12 cellular contexts compared by ENCODE assay signal in genomic region chr9:107929439-107929838, GRCh38.
A peak's percentile ranks its signal among the peaks of the same experiment; 100 is the strongest.
DNase-seq lines count a peak whose midpoint lies in the region; ATAC-seq and TF ChIP-seq lines count a peak whose summit lies in the region.
"Had no signal": no experiment of that assay in that cellular context is flagged by ENCODE, and none has a peak within 500 bp of the region (broad histone marks: within the 10 kb centered on the region; RNA-seq: fewer than 3 reads in every experiment).

No MANE protein-coding gene starts in this region.

- CTCF ChIA-PET in A673 (lab: Charles Lee), result no interaction called here

- H3K27ac ChIP-seq in lung (ENCODE audit: low read depth in 1 of 2, low read length in 1 of 2) (no peak overlapping the region), A673 (ENCODE audit: low read depth, low read length, poor library complexity, severe bottlenecking) (no peak overlapping the region)

- no peak for ATAC-seq in lung (ENCODE audit: insufficient read depth, low FRiP score)

- H3K27me3 Mint-ChIP-seq in dendritic cell treated with granulocyte-macrophage colony-stimulating factor and Interleukin-4, amounts not matched to agents 40 ng/mL and 50 ng/mL, for 4 days, result no peaks in the 10 kb centered on the region
- H3K27me3 Mint-ChIP-seq: activated naive CD4-positive, alpha-beta T cell treated with anti-CD3 and anti-CD28 coated beads, Interleukin-2, amount 50 U/mL, for 24 hours had no signal

- no TSS peak for BruUV-seq in A673 (replicated peaks; lab: Mats Ljungman, UMichigan)

- no peak overlapping the region for H3K4me3 Mint-ChIP-seq in dendritic cell treated with granulocyte-macrophage colony-stimulating factor and Interleukin-4, amounts not matched to agents 40 ng/mL and 50 ng/mL, for 4 days
- H3K4me3 Mint-ChIP-seq: activated naive CD4-positive, alpha-beta T cell treated with anti-CD3 and anti-CD28 coated beads, Interleukin-2, amount 50 U/mL, for 24 hours had no signal

- no peaks in the 10 kb centered on the region for H3K9me3 Mint-ChIP-seq in dendritic cell treated with granulocyte-macrophage colony-stimulating factor and Interleukin-4, amounts not matched to agents 40 ng/mL and 50 ng/mL, for 4 days

- H3K4me3 ChIP-seq in AG10803 (ENCODE audit: low read length) (no peak overlapping the region), lung (no peak overlapping the region), A673 (ENCODE audit: low read depth, low read length, poor library complexity, severe bottlenecking) (no peak overlapping the region)

- H3K4me1 ChIP-seq in lung (ENCODE audit: control insufficient read depth in 2 of 2, insufficient read depth in 2 of 2, low read length in 2 of 2) (peaks cover 0 to 1% of the 10 kb centered on the region in 2 donors), A673 (ENCODE audit: insufficient read depth, low read length, poor library complexity, severe bottlenecking) (no peaks in the 10 kb centered on the region)

- no peaks in the 10 kb centered on the region for H3K27me3 ChIP-seq in lung (ENCODE audit: control insufficient read depth, insufficient read depth)
- no peaks in the 10 kb centered on the region for H3K27me3 ChIP-seq in A673 (replicated peaks; ENCODE audit: insufficient read depth, low read depth, low read length, poor library complexity)

- DNase-seq in AG10803 (ENCODE audit: low read depth) (peak; percentile 79), NCI-H1105 treated with DMSO at 0.1 percent for 48 hours (lab: John Stamatoyannopoulos, UW) (peak; percentile 61), lung (ENCODE audit: low spot score) (peak; percentile 38), amniotic stem cell (lab: John Stamatoyannopoulos, UW) (no peak), epidermal melanocyte (ENCODE audit: insufficient read length, low spot score) (no peak), cerebellar nuclear complex (lab: John Stamatoyannopoulos, UW) (no peak), A673 (ENCODE audit: low spot score) (no peak)
- DNase-seq: activated CD4-positive, CD25-positive, alpha-beta regulatory T cell treated with anti-CD3 and anti-CD28 coated beads, Interleukin-2, amount 50 U/mL, for 72 hours; mesendoderm; stimulated activated naive CD4-positive, alpha-beta T cell had no signal

- no peaks in the 10 kb centered on the region for H3K9me3 ChIP-seq in lung (ENCODE audit: control insufficient read depth in 2 of 2, insufficient read depth in 1 of 2, low read length in 1 of 2)
- H3K9me3 ChIP-seq in A673 (ENCODE audit: low read depth, low read length, poor library complexity, severe bottlenecking), result no peaks in the 10 kb centered on the region

- intact Hi-C loops in dendritic cell treated with granulocyte-macrophage colony-stimulating factor and Interleukin-4, amounts not matched to agents 40 ng/mL and 50 ng/mL, for 4 days (cut with micrococcal nuclease), result no loop called here
- intact Hi-C loops in A673 (cut with micrococcal nuclease; ENCODE audit: unreplicated experiment), result no loop called here

- peak overlapping the region; percentile 58 for H3K27ac Mint-ChIP-seq in dendritic cell treated with granulocyte-macrophage colony-stimulating factor and Interleukin-4, amounts not matched to agents 40 ng/mL and 50 ng/mL, for 4 days
- H3K27ac Mint-ChIP-seq: activated naive CD4-positive, alpha-beta T cell treated with anti-CD3 and anti-CD28 coated beads, Interleukin-2, amount 50 U/mL, for 24 hours had no signal

- no peaks in the 10 kb centered on the region for H3K36me3 ChIP-seq in lung (ENCODE audit: control insufficient read depth in 2 of 2, insufficient read depth in 2 of 2, low read length in 2 of 2)
- no peaks in the 10 kb centered on the region for H3K36me3 ChIP-seq in A673 (ENCODE audit: insufficient read depth, low read length, poor library complexity, severe bottlenecking)

- H3K36me3 Mint-ChIP-seq in dendritic cell treated with granulocyte-macrophage colony-stimulating factor and Interleukin-4, amounts not matched to agents 40 ng/mL and 50 ng/mL, for 4 days (ENCODE audit: low read depth), result no peaks in the 10 kb centered on the region
- H3K36me3 Mint-ChIP-seq: activated naive CD4-positive, alpha-beta T cell treated with anti-CD3 and anti-CD28 coated beads, Interleukin-2, amount 50 U/mL, for 24 hours had no signal

- 40 to 45% methylated on average over 3 of the region's 3 CpGs for WGBS in lung, 2 donors

- POLR2A ChIA-PET in A673 (lab: Charles Lee; ENCODE audit: low non-redundant PET), result no interaction called here

- H3K4me1 Mint-ChIP-seq in dendritic cell treated with granulocyte-macrophage colony-stimulating factor and Interleukin-4, amounts not matched to agents 40 ng/mL and 50 ng/mL, for 4 days (ENCODE audit: low read depth), result peaks cover 39% of the 10 kb centered on the region
- H3K4me1 Mint-ChIP-seq: activated naive CD4-positive, alpha-beta T cell treated with anti-CD3 and anti-CD28 coated beads, Interleukin-2, amount 50 U/mL, for 24 hours had no signal

- TF ChIP-seq CTCF in AG10803 (conservative IDR thresholded peaks at IDR 0.05; ENCODE audit: low read length), result no peak
- no peak for TF ChIP-seq CTCF in lung (IDR thresholded peaks at IDR 0.05; ENCODE audit: control extremely low read depth, extremely low read depth)
- no peak for TF ChIP-seq CTCF in A673 (conservative IDR thresholded peaks at IDR 0.05; ENCODE audit: low read depth, low read length)

Comparison
In these comparisons a context has a peak if more than half of its experiments do, and no peak if none do; other contexts are left out.
1. DNase-seq: peak in AG10803 (single experiment), NCI-H1105 treated with DMSO at 0.1 percent for 48 hours (single experiment) and lung (single experiment); none in amniotic stem cell (single experiment), epidermal melanocyte (single experiment), cerebellar nuclear complex (0 of 2) and A673 (single experiment).